19 cellular contexts compared by ENCODE assay signal in the genomic region with DNA sequence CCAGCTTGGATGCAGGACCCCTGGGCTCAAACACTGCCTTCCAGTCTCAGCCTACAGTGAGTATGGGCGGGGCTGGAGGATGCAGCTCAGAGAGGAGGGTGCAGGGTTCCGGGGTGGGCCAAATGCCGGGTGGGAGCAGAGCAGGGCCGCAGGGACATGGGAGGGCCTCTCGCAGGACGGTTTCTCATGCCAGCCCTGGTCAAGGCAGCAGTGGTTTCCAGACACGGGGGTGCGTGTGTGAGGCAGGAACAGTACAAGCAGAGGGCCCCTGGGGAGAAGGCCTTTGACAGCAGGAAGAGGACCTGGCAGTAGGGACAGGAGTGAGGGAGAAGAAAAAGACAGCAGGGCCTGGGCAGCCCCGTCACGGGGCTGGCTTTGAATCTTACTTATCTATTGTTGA. TPM values are rescaled to one million over a fixed set of nuclear protein-coding genes. Genes with fewer than 3 reads are reported as not detected.
A peak's percentile ranks its signal among the peaks of the same experiment; 100 is the strongest.
DNase-seq lines count a peak whose midpoint lies in the region; ATAC-seq and TF ChIP-seq lines count a peak whose summit lies in the region.
"Had no signal": no experiment of that assay in that cellular context is flagged by ENCODE, and none has a peak within 500 bp of the region (broad histone marks: within the 10 kb centered on the region; RNA-seq: fewer than 3 reads in every experiment).

No MANE protein-coding gene starts in this region.

- WGBS in mesenchymal stem cell, result 83% methylated on average over 10 of the region's 10 CpGs

- H3K36me3 ChIP-seq in mesenchymal stem cell (ENCODE audit: control insufficient read depth in 1 of 2, insufficient read depth in 2 of 2, low read depth in 1 of 2, low read length in 2 of 2) (peaks cover 4 to 23% of the 10 kb centered on the region in 2 experiments), MM.1S (replicated peaks; ENCODE audit: insufficient read depth, low read length) (no peaks in the 10 kb centered on the region), vagina (no peaks in the 10 kb centered on the region)

- no peaks in the 10 kb centered on the region for H3F3A ChIP-seq in MM.1S (ENCODE audit: insufficient read depth, low read length)

- H3K27ac ChIP-seq in mesenchymal stem cell (ENCODE audit: low read length, poor library complexity, severe bottlenecking) (no peak overlapping the region), MM.1S (ENCODE audit: low read length) (no peak overlapping the region), vagina (no peak overlapping the region)
- H3K27ac ChIP-seq: C4-2B, GM23248 had no signal

- H3K9ac ChIP-seq in mesenchymal stem cell (ENCODE audit: low read length), result no peak overlapping the region
- no peak overlapping the region for H3K9ac ChIP-seq in MM.1S (ENCODE audit: low read length)
- H3K9ac ChIP-seq: GM23248 had no signal

- TF ChIP-seq CTCF in brain (conservative IDR thresholded peaks at IDR 0.05) (no peak), MM.1S (IDR thresholded peaks at IDR 0.05; ENCODE audit: low read length) (no peak), vagina (IDR thresholded peaks at IDR 0.05) (no peak)

- H3K4me3 ChIP-seq in mesenchymal stem cell (ENCODE audit: insufficient read depth in 1 of 2, low read depth in 1 of 2, low read length in 2 of 2) (no peak overlapping the region), MM.1S (ENCODE audit: low read length) (no peak overlapping the region), vagina (no peak overlapping the region)
- H3K4me3 ChIP-seq: GM23248 had no signal

- no peak overlapping the region for H2BK120ac ChIP-seq in mesenchymal stem cell (ENCODE audit: low read depth, low read length)

- no peak for TF ChIP-seq POLR2A in vagina (IDR thresholded peaks at IDR 0.05)

- H3K23ac ChIP-seq in mesenchymal stem cell (ENCODE audit: low read length in 2 of 2), result no peak overlapping the region

- H3K9me3 ChIP-seq in mesenchymal stem cell (ENCODE audit: control insufficient read depth, low read length) (no peaks in the 10 kb centered on the region), MM.1S (replicated peaks; ENCODE audit: insufficient read depth, low read length) (no peaks in the 10 kb centered on the region), vagina (no peaks in the 10 kb centered on the region)

- no peak overlapping the region for H3K4me3 Mint-ChIP-seq in brain

- no peak overlapping the region for H4K8ac ChIP-seq in mesenchymal stem cell (ENCODE audit: low read length)

- H3K27ac Mint-ChIP-seq in brain, result peak overlapping the region in 3 of 5 experiments; percentile 38 to 61 (median 48)

- H3K9me3 Mint-ChIP-seq in brain, result peaks cover 0 to 10% (median 2%) of the 10 kb centered on the region in 5 experiments

- intact Hi-C loops in Right ventricle myocardium inferior (cut with DNase I) (no loop called here), cardiac septum (cut with DNase I) (no loop called here), vagina (cut with DNase I) (no loop called here)

- H3K9me2 ChIP-seq in MM.1S (replicated peaks; ENCODE audit: insufficient read depth, low read length), result no peaks in the 10 kb centered on the region

- H3K18ac ChIP-seq in mesenchymal stem cell (ENCODE audit: low read depth in 1 of 2, low read length in 2 of 2), result no peak overlapping the region

- no peak overlapping the region for H2BK5ac ChIP-seq in mesenchymal stem cell (ENCODE audit: low read depth, low read length, poor library complexity, severe bottlenecking)

- H3K36me3 Mint-ChIP-seq in brain, result peaks cover 46% of the 10 kb centered on the region

- H2AK5ac ChIP-seq in mesenchymal stem cell (ENCODE audit: low read length, severe bottlenecking), result no peak overlapping the region

- H3K4me1 Mint-ChIP-seq in brain, result peaks cover 42% of the 10 kb centered on the region

- peaks cover 5% of the 10 kb centered on the region for H3K27me3 Mint-ChIP-seq in brain

- peaks cover 34% of the 10 kb centered on the region for H3K79me1 ChIP-seq in mesenchymal stem cell (replicated peaks; ENCODE audit: low read length, poor library complexity, severe bottlenecking)

- no peak overlapping the region for H2BK12ac ChIP-seq in mesenchymal stem cell (ENCODE audit: low read length in 2 of 2)

- no peak overlapping the region for H3K14ac ChIP-seq in mesenchymal stem cell (ENCODE audit: low read length in 2 of 2)

- no peaks in the 10 kb centered on the region for H4K20me1 ChIP-seq in MM.1S (ENCODE audit: insufficient read depth, low read length)

- no peaks in the 10 kb centered on the region for H3K79me2 ChIP-seq in MM.1S (ENCODE audit: low read length)

- no peak overlapping the region for H3K4me2 ChIP-seq in mesenchymal stem cell (ENCODE audit: low read length, poor library complexity, severe bottlenecking)
- H3K4me2 ChIP-seq in MM.1S (ENCODE audit: low read depth, low read length), result no peak overlapping the region

- peak; percentile 11 for ATAC-seq in Right ventricle myocardium inferior
- ATAC-seq: HCT116, Panc1 had no signal

- H2AFZ ChIP-seq in mesenchymal stem cell (ENCODE audit: low read depth, low read length) (no peak overlapping the region), MM.1S (ENCODE audit: low read length) (no peak overlapping the region)
- H2AFZ ChIP-seq: GM23248 had no signal

- DNase-seq in Right ventricle myocardium inferior (ENCODE audit: missing footprints) (peak; percentile 39), cardiac septum (ENCODE audit: low spot score) (no peak), mesenchymal stem cell (no peak), epidermal melanocyte (ENCODE audit: insufficient read length, low spot score) (no peak), ecto neural progenitor cell (ENCODE audit: low spot score) (no peak), MM.1S (no peak), vagina (ENCODE audit: extremely low spot score in 2 of 2) (no peak)
- DNase-seq: DMS 273 treated with DMSO at 0.1 percent for 48 hours, GF-D8, GM23248, NCI-H1417, NCI-H2029, NCI-H2171 treated with DMSO at 0.1 percent for 48 hours, NCI-H510A, Right ventricle myocardium superior had no signal

- peak overlapping the region; percentile 62 for H2BK15ac ChIP-seq in mesenchymal stem cell (ENCODE audit: low read depth, poor library complexity, severe bottlenecking)

- peaks cover 5% of the 10 kb centered on the region for H3K4me1 ChIP-seq in mesenchymal stem cell (ENCODE audit: control insufficient read depth, insufficient read depth, low read depth, low read length)
- no peaks in the 10 kb centered on the region for H3K4me1 ChIP-seq in MM.1S (ENCODE audit: low read length)
- no peaks in the 10 kb centered on the region for H3K4me1 ChIP-seq in vagina

- no peak overlapping the region for H4K91ac ChIP-seq in mesenchymal stem cell (ENCODE audit: low read length)

- no peak overlapping the region for H3K4ac ChIP-seq in mesenchymal stem cell (ENCODE audit: low read depth in 1 of 2, low read length in 2 of 2)

- H3K27me3 ChIP-seq in mesenchymal stem cell (ENCODE audit: control insufficient read depth in 1 of 2, insufficient read depth in 1 of 2, low read length in 2 of 2) (no peaks in the 10 kb centered on the region), MM.1S (replicated peaks; ENCODE audit: insufficient read depth, low read length) (no peaks in the 10 kb centered on the region), vagina (no peaks in the 10 kb centered on the region)

RNA-seq across cellular contexts. Expression of a gene that starts 34.1 kb away (rescaled TPM):
- total RNA-seq in Right ventricle myocardium inferior (10.3 TPM), cardiac septum (8.8 TPM), vagina (7.4 TPM)
- 29.6 TPM for polyA plus RNA-seq in brain (ENCODE audit: insufficient read depth, low read depth, low replicate concordance)
- polyA plus RNA-seq in mesenchymal stem cell (2013, experiment 1 of 2), result 9.9 TPM
- polyA plus RNA-seq in mesenchymal stem cell (2013, experiment 2 of 2), result 9.4 TPM
